8 cellular contexts compared by ENCODE assay signal in genomic region chr17:3965123-3965800, GRCh38. TPM values are rescaled to one million over a fixed set of nuclear protein-coding genes. Genes with fewer than 3 reads are reported as not detected.
DNase-seq lines count a peak whose midpoint lies in the region; ATAC-seq and TF ChIP-seq lines count a peak whose summit lies in the region.

No MANE protein-coding gene starts in this region.

- TF ChIP-seq EP300 in ovary (IDR thresholded peaks at IDR 0.05): no peak
- no peak for TF ChIP-seq EP300 in upper lobe of left lung (IDR thresholded peaks at IDR 0.05)

- peak; percentile 21 for TF ChIP-seq CTCF in foreskin keratinocyte (conservative IDR thresholded peaks at IDR 0.05)
- no peak for TF ChIP-seq CTCF in ovary (IDR thresholded peaks at IDR 0.05)
- peak in 1 of 6 experiments; percentile 14 for TF ChIP-seq CTCF in upper lobe of left lung (IDR thresholded peaks at IDR 0.05)

- H3K36me3 Mint-ChIP-seq in activated T-cell treated with anti-CD3 and anti-CD28 coated beads, Interleukin-2, amount 50 U/mL, for 24 hours (ENCODE audit: low read depth): peaks cover 17% of the 10 kb centered on the region

- no peaks in the 10 kb centered on the region for H3K27me3 Mint-ChIP-seq in activated T-cell treated with anti-CD3 and anti-CD28 coated beads, Interleukin-2, amount 50 U/mL, for 24 hours

- H3K4me3 Mint-ChIP-seq in activated T-cell treated with anti-CD3 and anti-CD28 coated beads, Interleukin-2, amount 50 U/mL, for 24 hours: peak overlapping the region; percentile 85

- H3K27ac ChIP-seq in foreskin keratinocyte (no peak overlapping the region), ovary (no peak overlapping the region), upper lobe of left lung (peak overlapping the region; percentile 64 to 85 (median 84))

- H3K4me1 ChIP-seq in foreskin keratinocyte (no peaks in the 10 kb centered on the region), ovary (ENCODE audit: insufficient read depth) (no peaks in the 10 kb centered on the region), upper lobe of left lung (peaks cover 45 to 54% (median 47%) of the 10 kb centered on the region in 4 donors)

- H3K27me3 ChIP-seq in foreskin keratinocyte (peaks cover 39% of the 10 kb centered on the region), ovary (no peaks in the 10 kb centered on the region), upper lobe of left lung (peaks cover 0 to 8% (median 3%) of the 10 kb centered on the region in 4 donors)

- peak overlapping the region; percentile 29 for H3K4me3 ChIP-seq in ovary
- peak overlapping the region; percentile 7 to 72 (median 64) for H3K4me3 ChIP-seq in upper lobe of left lung

- no peaks in the 10 kb centered on the region for H3K9me3 Mint-ChIP-seq in activated T-cell treated with anti-CD3 and anti-CD28 coated beads, Interleukin-2, amount 50 U/mL, for 24 hours

- peak; percentile 62 for ATAC-seq in foreskin keratinocyte
- ATAC-seq in upper lobe of left lung (ENCODE audit: low FRiP score in 2 of 2): peak; percentile 80 to 86
- ATAC-seq in GM21381 (IDR thresholded peaks at IDR 0.05; ENCODE audit: unreplicated experiment): no peak

- intact Hi-C loops in ovary (cut with DNase I): no loop called here

- H3K27ac Mint-ChIP-seq in activated T-cell treated with anti-CD3 and anti-CD28 coated beads, Interleukin-2, amount 50 U/mL, for 24 hours: peak overlapping the region; percentile 93

- DNase-seq in GDM1 (lab: John Stamatoyannopoulos, UW) (peak; percentile 93), HPDE6-E6E7 (ENCODE audit: extremely low spot score) (peak; percentile 54), OCI-M2 (lab: John Stamatoyannopoulos, UW; ENCODE audit: unreplicated experiment) (peak; percentile 79), foreskin keratinocyte (no peak), ovary (no peak), upper lobe of left lung (peak in 1 of 2 donors; percentile 91)
- peak; percentile 80 for DNase-seq in activated T-cell treated with anti-CD3 and anti-CD28 coated beads, Interleukin-2, amount 50 U/mL, for 24 hours

- no peaks in the 10 kb centered on the region for H3K9me3 ChIP-seq in ovary
- no peaks in the 10 kb centered on the region for H3K9me3 ChIP-seq in upper lobe of left lung

- TF ChIP-seq POLR2A in ovary (IDR thresholded peaks at IDR 0.05) (no peak), upper lobe of left lung (IDR thresholded peaks at IDR 0.05) (peak in 1 of 4 donors; percentile 39)

- peaks cover 44% of the 10 kb centered on the region for H3K4me1 Mint-ChIP-seq in activated T-cell treated with anti-CD3 and anti-CD28 coated beads, Interleukin-2, amount 50 U/mL, for 24 hours (ENCODE audit: low read depth)

- 18 to 26% (median 22%) methylated on average over 17 of the region's 17 CpGs for WGBS in ovary, 3 donors
- WGBS in upper lobe of left lung, 2 donors: 23 to 50% methylated on average over 8 to 17 of the region's 17 CpGs

- H3K36me3 ChIP-seq in ovary (no peaks in the 10 kb centered on the region), upper lobe of left lung (no peaks in the 10 kb centered on the region)

RNA-seq across cellular contexts. Expression of gene ATP2A3, which starts 1.0 kb away (rescaled TPM):
- total RNA-seq in foreskin keratinocyte: 0.28 and 0.68 TPM in 2 replicates
- 0.20 and 0.76 TPM in 2 replicates for polyA plus RNA-seq in foreskin keratinocyte
- total RNA-seq in ovary: 1 to 10 TPM; 1.6 to 9.9 (median 4.2) TPM
- polyA plus RNA-seq in ovary: 1 to 10 TPM; 2.5 to 6.0 TPM
- total RNA-seq in upper lobe of left lung: 10 to 100 TPM; 27.9 to 82.8 (median 41.4) TPM

RNA-seq across cellular contexts. Expression of gene P2RX1, which starts 49.0 kb away (rescaled TPM):
- total RNA-seq in foreskin keratinocyte (not detected in 2 replicates), ovary (1 to 10 TPM in 2 of 7 donors, under 1 TPM in 5; 0.24 to 3.0 (median 0.65) TPM), upper lobe of left lung (10 to 100 TPM in 2 of 6 donors, 1 to 10 TPM in 4; 3.7 to 29.9 (median 9.4) TPM)
- polyA plus RNA-seq in foreskin keratinocyte (not detected in 2 replicates), ovary (1 to 10 TPM; 3.2 to 4.6 TPM)

Comparison
In these comparisons a context has a peak if more than half of its experiments do, and no peak if none do; other contexts are left out.
1. DNase-seq: peak in GDM1 (single experiment), HPDE6-E6E7 (single experiment), OCI-M2 (single experiment) and activated T-cell treated with anti-CD3 and anti-CD28 coated beads, Interleukin-2, amount 50 U/mL, for 24 hours (single experiment); none in foreskin keratinocyte (0 of 2) and ovary (0 of 5).
2. H3K27ac ChIP-seq: peak in upper lobe of left lung (4 of 4); none in foreskin keratinocyte (single experiment) and ovary (0 of 2).